In genomic region chr12:98416845-98417244, GRCh38 we compare ENCODE assay signal across 11 cellular contexts.
DNase-seq lines count a peak whose midpoint lies in the region; ATAC-seq and TF ChIP-seq lines count a peak whose summit lies in the region.
"Had no signal": no experiment of that assay in that cellular context is flagged by ENCODE, and none has a peak within 500 bp of the region (broad histone marks: within the 10 kb centered on the region; RNA-seq: fewer than 3 reads in every experiment).

No MANE protein-coding gene starts in this region.

- no peaks in the 10 kb centered on the region for H3K4me1 Mint-ChIP-seq in activated CD8-positive, alpha-beta T cell treated with anti-CD3 and anti-CD28 coated beads for 36 hours (ENCODE audit: low read depth)

- H2AFZ ChIP-seq in osteoblast (ENCODE audit: low read length), result no peak overlapping the region
- H2AFZ ChIP-seq in MM.1S (ENCODE audit: low read length), result no peak overlapping the region

- H3K27ac ChIP-seq in osteoblast (ENCODE audit: low read depth, low read length) (no peak overlapping the region), MM.1S (ENCODE audit: low read length) (no peak overlapping the region)
- H3K27ac ChIP-seq: 22Rv1 had no signal

- CTCF ChIA-PET in activated CD8-positive, alpha-beta T cell treated with anti-CD3 and anti-CD28 coated beads for 36 hours (lab: Charles Lee), result interaction anchor here (1.0 to 1.9 kb wide), 5 partner anchors 8 to 74 kb away, joined by 3 to 5 read pairs (median 4); no protein-coding TSS in a partner anchor

- POLR2A ChIA-PET in activated CD8-positive, alpha-beta T cell treated with anti-CD3 and anti-CD28 coated beads for 36 hours (lab: Charles Lee), result no interaction called here

- no peaks in the 10 kb centered on the region for H3K9me3 Mint-ChIP-seq in activated CD8-positive, alpha-beta T cell treated with anti-CD3 and anti-CD28 coated beads for 36 hours

- H3K9me3 ChIP-seq in osteoblast (ENCODE audit: low read depth, low read length) (no peaks in the 10 kb centered on the region), MM.1S (replicated peaks; ENCODE audit: insufficient read depth, low read length) (no peaks in the 10 kb centered on the region)
- H3K9me3 ChIP-seq: sigmoid colon had no signal

- H3K9ac ChIP-seq in MM.1S (ENCODE audit: low read length), result no peak overlapping the region

- no peaks in the 10 kb centered on the region for H3K36me3 Mint-ChIP-seq in activated CD8-positive, alpha-beta T cell treated with anti-CD3 and anti-CD28 coated beads for 36 hours (ENCODE audit: low read depth)

- intact Hi-C loops in activated CD8-positive, alpha-beta T cell treated with anti-CD3 and anti-CD28 coated beads for 36 hours (cut with micrococcal nuclease), result no loop called here

- TF ChIP-seq CTCF in osteoblast (IDR thresholded peaks at IDR 0.05; ENCODE audit: extremely low read depth, low read depth, low read length) (peak; percentile 46), MM.1S (IDR thresholded peaks at IDR 0.05; ENCODE audit: low read length) (no peak)
- TF ChIP-seq CTCF in activated CD8-positive, alpha-beta T cell treated with anti-CD3 and anti-CD28 coated beads for 36 hours (IDR thresholded peaks at IDR 0.05), result no peak

- H4K20me1 ChIP-seq in osteoblast (ENCODE audit: insufficient read depth, low read length) (no peaks in the 10 kb centered on the region), MM.1S (ENCODE audit: insufficient read depth, low read length) (no peaks in the 10 kb centered on the region)

- H3K4me2 ChIP-seq in osteoblast (ENCODE audit: insufficient read depth, low read length) (no peak overlapping the region), MM.1S (ENCODE audit: low read depth, low read length) (no peak overlapping the region)

- H3K4me1 ChIP-seq in osteoblast (ENCODE audit: insufficient read depth, low read length), result peaks cover 26% of the 10 kb centered on the region
- H3K4me1 ChIP-seq in MM.1S (ENCODE audit: low read length), result no peaks in the 10 kb centered on the region

- no peaks in the 10 kb centered on the region for H3K9me2 ChIP-seq in MM.1S (replicated peaks; ENCODE audit: insufficient read depth, low read length)

- no peak overlapping the region for H3K27ac Mint-ChIP-seq in activated CD8-positive, alpha-beta T cell treated with anti-CD3 and anti-CD28 coated beads for 36 hours

- H3K79me2 ChIP-seq in osteoblast (ENCODE audit: insufficient read depth, low read length), result no peaks in the 10 kb centered on the region
- H3K79me2 ChIP-seq in MM.1S (ENCODE audit: low read length), result no peaks in the 10 kb centered on the region

- H3K4me3 ChIP-seq in osteoblast (ENCODE audit: insufficient read depth, low read length) (no peak overlapping the region), MM.1S (ENCODE audit: low read length) (no peak overlapping the region)
- H3K4me3 ChIP-seq: sigmoid colon had no signal

- DNase-seq in DMS 273 (lab: John Stamatoyannopoulos, UW; ENCODE audit: unreplicated experiment), result peak; percentile 62
- no peak for DNase-seq in DMS 273 treated with DMSO at 0.1 percent for 48 hours (lab: John Stamatoyannopoulos, UW)
- peak; percentile 34 for DNase-seq in NCI-H2227 (lab: John Stamatoyannopoulos, UW; ENCODE audit: unreplicated experiment)
- DNase-seq in cerebellar cortex (ENCODE audit: low spot score), result peak; percentile 16
- no peak for DNase-seq in osteoblast (ENCODE audit: insufficient read length, low spot score, missing footprints)
- no peak for DNase-seq in activated CD8-positive, alpha-beta T cell treated with anti-CD3 and anti-CD28 coated beads for 36 hours
- no peak for DNase-seq in MM.1S
- DNase-seq: sigmoid colon, substantia nigra had no signal

- H3K36me3 ChIP-seq in osteoblast (ENCODE audit: insufficient read depth, low read length) (no peaks in the 10 kb centered on the region), MM.1S (replicated peaks; ENCODE audit: insufficient read depth, low read length) (no peaks in the 10 kb centered on the region)
- H3K36me3 ChIP-seq: sigmoid colon had no signal

- H3K27me3 ChIP-seq in osteoblast (ENCODE audit: insufficient read depth, low read length) (no peaks in the 10 kb centered on the region), MM.1S (replicated peaks; ENCODE audit: insufficient read depth, low read length) (no peaks in the 10 kb centered on the region)
- H3K27me3 ChIP-seq: sigmoid colon had no signal

- no peak overlapping the region for H3K4me3 Mint-ChIP-seq in activated CD8-positive, alpha-beta T cell treated with anti-CD3 and anti-CD28 coated beads for 36 hours

- H3F3A ChIP-seq in MM.1S (ENCODE audit: insufficient read depth, low read length), result no peaks in the 10 kb centered on the region

- ATAC-seq in GM19023 (IDR thresholded peaks at IDR 0.05; ENCODE audit: unreplicated experiment), result no peak
- no peak for ATAC-seq in activated CD8-positive, alpha-beta T cell treated with anti-CD3 and anti-CD28 coated beads for 36 hours

- no peaks in the 10 kb centered on the region for H3K27me3 Mint-ChIP-seq in activated CD8-positive, alpha-beta T cell treated with anti-CD3 and anti-CD28 coated beads for 36 hours

Comparison
In these comparisons a context has a peak if more than half of its experiments do, and no peak if none do; other contexts are left out.
1. DNase-seq: peak in DMS 273 (single experiment), NCI-H2227 (single experiment) and cerebellar cortex (single experiment); none in DMS 273 treated with DMSO at 0.1 percent for 48 hours (single experiment), osteoblast (single experiment), activated CD8-positive, alpha-beta T cell treated with anti-CD3 and anti-CD28 coated beads for 36 hours (single experiment) and MM.1S (single experiment).